Comparison of ENCODE assay signal across 12 cellular contexts in genomic region chr5:127942246-127943060, GRCh38.
DNase-seq lines count a peak whose midpoint lies in the region; ATAC-seq, FAIRE-seq and TF ChIP-seq lines count a peak whose summit lies in the region.
"Had no signal": no experiment of that assay in that cellular context is flagged by ENCODE, and none has a peak within 500 bp of the region (broad histone marks: within the 10 kb centered on the region; RNA-seq: fewer than 3 reads in every experiment).

No MANE protein-coding gene starts in this region.

- no peaks in the 10 kb centered on the region for H3K4me1 ChIP-seq in HEK293 (ENCODE audit: control insufficient read depth, insufficient read depth, low read length)
- H3K4me1 ChIP-seq in H9 (ENCODE audit: insufficient read depth, low read length), result peaks cover 2% of the 10 kb centered on the region; the same call in 1 of the 2 replicates

- no peak overlapping the region for H2BK12ac ChIP-seq in H9 (ENCODE audit: insufficient read length, low read depth, low read length)

- H3T11ph ChIP-seq in H9 (ENCODE audit: low read length), result no peak overlapping the region

- peak; percentile 95 for FAIRE-seq in D721Med (lab: Jason Lieb, UNC)
- FAIRE-seq: HepG2 had no signal

- H3K36me3 Mint-ChIP-seq in H9 (ENCODE audit: insufficient read depth in 1 of 3, low read depth in 3 of 3) (no peaks in the 10 kb centered on the region; a peak in 1 of 7 replicates), natural killer cell (no peaks in the 10 kb centered on the region)

- H3K56ac ChIP-seq in H9 (ENCODE audit: insufficient read length, low read depth, low read length), result no peak overlapping the region

- no peak for ATAC-seq in natural killer cell

- H3K14ac ChIP-seq in H9 (ENCODE audit: insufficient read depth, low read length), result no peak overlapping the region

- no peaks in the 10 kb centered on the region for H3K9me3 ChIP-seq in HEK293 (ENCODE audit: control insufficient read depth, insufficient read depth, low read depth, low read length)
- H3K9me3 ChIP-seq in H9 (ENCODE audit: control insufficient read depth, low read depth, low read length), result no peaks in the 10 kb centered on the region

- H3K4me1 Mint-ChIP-seq in H9, result peaks cover 12 to 17% of the 10 kb centered on the region in 2 experiments
- H3K4me1 Mint-ChIP-seq in natural killer cell, result peaks cover 0 to 6% of the 10 kb centered on the region in 2 donors
- H3K4me1 Mint-ChIP-seq: activated B cell treated with CpG ODN at 0.5 μM for 24 hours had no signal

- H3K9ac ChIP-seq in H9 (ENCODE audit: extremely low read depth, insufficient read length, low read length), result no peak overlapping the region

- no peak overlapping the region for H2AFZ ChIP-seq in H9 (ENCODE audit: low read length)

- no CpG with 5 or more reads among the region's 3 CpGs for WGBS in H9 (ENCODE audit: extremely low coverage, insufficient read length, low lambda C conversion rate)

- H3K4me2 ChIP-seq in H9 (ENCODE audit: insufficient read depth, insufficient read length, low read length), result no peak overlapping the region

- H3K27me3 Mint-ChIP-seq in H9 (ENCODE audit: low read depth), result peaks cover 28% of the 10 kb centered on the region
- H3K27me3 Mint-ChIP-seq in natural killer cell (ENCODE audit: low read depth in 2 of 2), result no peaks in the 10 kb centered on the region
- H3K27me3 Mint-ChIP-seq: activated B cell treated with CpG ODN at 0.5 μM for 24 hours; activated naive CD8-positive, alpha-beta T cell had no signal

- peaks cover 2% of the 10 kb centered on the region; the same call in 1 of the 2 replicates for H3K27me3 ChIP-seq in H9 (ENCODE audit: insufficient read depth, low read length)

- no peak overlapping the region for H3K4me3 ChIP-seq in HEK293 (ENCODE audit: low read depth, low read length)

- no peak overlapping the region for H2BK120ac ChIP-seq in H9 (ENCODE audit: low read depth, low read length, poor library complexity, severe bottlenecking)

- H2BK20ac ChIP-seq in H9 (ENCODE audit: low read depth, low read length, poor library complexity, severe bottlenecking), result no peak overlapping the region

- H3K9me3 Mint-ChIP-seq in H9 (no peaks in the 10 kb centered on the region), natural killer cell (no peaks in the 10 kb centered on the region)
- H3K9me3 Mint-ChIP-seq: activated B cell treated with CpG ODN at 0.5 μM for 24 hours had no signal

- H4K91ac ChIP-seq in H9 (ENCODE audit: insufficient read length, low read depth, low read length), result no peak overlapping the region

- H2BK5ac ChIP-seq in H9 (ENCODE audit: insufficient read length, low read length), result no peak overlapping the region

- H3K23me2 ChIP-seq in H9 (ENCODE audit: insufficient read length, low read depth, low read length, poor library complexity, severe bottlenecking), result no peaks in the 10 kb centered on the region

- H3K27ac ChIP-seq in HEK293 (ENCODE audit: extremely low read depth, low read depth, low read length) (no peak overlapping the region), VCaP (0 out of 2 replicates have a peak overlapping the region, but pooled peaks have one; percentile 18), H9 (ENCODE audit: insufficient read length, low read depth, low read length) (no peak overlapping the region)

- no peak overlapping the region for H2AK5ac ChIP-seq in H9 (ENCODE audit: insufficient read length, low read length)

- H4K5ac ChIP-seq in H9 (ENCODE audit: insufficient read length, low read depth, low read length), result no peak overlapping the region

- H3K27ac Mint-ChIP-seq in H9, result no peak overlapping the region
- H3K27ac Mint-ChIP-seq in natural killer cell, result no peak overlapping the region
- H3K27ac Mint-ChIP-seq: activated B cell treated with CpG ODN at 0.5 μM for 24 hours; activated naive CD8-positive, alpha-beta T cell had no signal

- TF ChIP-seq CTCF in D721Med (IDR thresholded peaks at IDR 0.05; ENCODE audit: insufficient read depth, missing control alignments) (no peak), HEK293 (tag by site-specific recombination; IDR thresholded peaks at IDR 0.05) (no peak), VCaP (conservative IDR thresholded peaks at IDR 0.05) (no peak), H9 (conservative IDR thresholded peaks at IDR 0.05) (no peak), natural killer cell (IDR thresholded peaks at IDR 0.05) (no peak)

- H4K20me1 ChIP-seq in H9 (ENCODE audit: control insufficient read depth, insufficient read depth, insufficient read length), result no peaks in the 10 kb centered on the region

- POLR2A ChIA-PET in HEK293 (lab: Yijun Ruan, JAX), result no interaction called here

- no peak overlapping the region for H2BK15ac ChIP-seq in H9 (ENCODE audit: low read depth, low read length)

- intact Hi-C loops in natural killer cell (cut with micrococcal nuclease), result no loop called here

- no peak for DNase-seq in D721Med (ENCODE audit: insufficient read length, low spot score)
- peak; percentile 50 for DNase-seq in kidney tubule cell (ENCODE audit: low spot score)
- DNase-seq in GDM1 (lab: John Stamatoyannopoulos, UW), result no peak
- no peak for DNase-seq in H9
- no peak for DNase-seq in cerebellar cortex (ENCODE audit: low spot score)
- no peak for DNase-seq in natural killer cell
- DNase-seq: activated B cell treated with CpG ODN at 0.5 μM for 24 hours, DMS79 had no signal

- H3K79me2 ChIP-seq in H9 (ENCODE audit: insufficient read depth, low read length), result no peaks in the 10 kb centered on the region

- H3K4me3 Mint-ChIP-seq in H9 (no peak overlapping the region), natural killer cell (no peak overlapping the region)
- H3K4me3 Mint-ChIP-seq: activated B cell treated with CpG ODN at 0.5 μM for 24 hours; activated naive CD8-positive, alpha-beta T cell had no signal

- CTCF ChIA-PET in HEK293 (lab: Yijun Ruan, JAX), result no interaction called here

- no peak overlapping the region for H4K8ac ChIP-seq in H9 (replicated peaks; ENCODE audit: insufficient read length, low read depth, low read length)

- no peak overlapping the region for H3K4ac ChIP-seq in H9 (ENCODE audit: low read depth, low read length)

- H3K36me3 ChIP-seq in HEK293 (ENCODE audit: control insufficient read depth in 2 of 2, insufficient read depth in 1 of 2, low read length in 2 of 2), result no peaks in the 10 kb centered on the region

- no peak overlapping the region for H3K18ac ChIP-seq in H9 (ENCODE audit: insufficient read length, low read depth, low read length)

- no peak overlapping the region for H3K23ac ChIP-seq in H9 (ENCODE audit: insufficient read length, low read depth, low read length)

- H3K79me1 ChIP-seq in H9 (ENCODE audit: insufficient read depth, low read depth, low read length, poor library complexity, severe bottlenecking), result no peaks in the 10 kb centered on the region

TF ChIP-seq in HEK293, 187 proteins besides CTCF, POLR2A, EP300 and RAD21 (continues in another document):
- TF ChIP-seq ELK4 (IDR thresholded peaks at IDR 0.05; ENCODE audit: borderline replicate concordance, low read depth, low read length) (no peak), ZNF221 (tag by site-specific recombination; IDR thresholded peaks at IDR 0.05; ENCODE audit: borderline replicate concordance) (no peak), TRIM28 (IDR thresholded peaks at IDR 0.05; ENCODE audit: borderline replicate concordance, low read length) (no peak), ZNF785 (tag by site-specific recombination; IDR thresholded peaks at IDR 0.05) (no peak), ZBTB20 (tag by site-specific recombination; IDR thresholded peaks at IDR 0.05) (peak; percentile 50; the same call in 1 of the 2 replicates), ZNF223 (tag by site-specific recombination; IDR thresholded peaks at IDR 0.05) (no peak), ZNF140 (tag by site-specific recombination; IDR thresholded peaks at IDR 0.05) (no peak), ZNF830 (tag by site-specific recombination; IDR thresholded peaks at IDR 0.05; ENCODE audit: low read depth) (no peak), ZNF449 (tag by site-specific recombination; IDR thresholded peaks at IDR 0.05) (no peak), ZNF777 (tag by site-specific recombination; IDR thresholded peaks at IDR 0.05; ENCODE audit: borderline replicate concordance) (no peak), ZNF202 (tag by site-specific recombination; IDR thresholded peaks at IDR 0.05; ENCODE audit: borderline replicate concordance) (no peak), ZXDB (tag by site-specific recombination; IDR thresholded peaks at IDR 0.05) (no peak), GLI4 (tag by site-specific recombination; IDR thresholded peaks at IDR 0.05) (no peak), ZNF513 (tag by site-specific recombination; IDR thresholded peaks at IDR 0.05) (peak; percentile 75)
